ENCODE assay signal across 16 cellular contexts in genomic region chr13:110264685-110265275, GRCh38. TPM values are rescaled to one million over a fixed set of nuclear protein-coding genes. Genes with fewer than 3 reads are reported as not detected.
DNase-seq lines count a peak whose midpoint lies in the region; ATAC-seq and TF ChIP-seq lines count a peak whose summit lies in the region.
"Had no signal": no experiment of that assay in that cellular context is flagged by ENCODE, and none has a peak within 500 bp of the region (broad histone marks: within the 10 kb centered on the region; RNA-seq: fewer than 3 reads in every experiment).

No MANE protein-coding gene starts in this region.

- peaks cover 8% of the 10 kb centered on the region; the same call in 1 of the 2 replicates for H3K36me3 ChIP-seq in RWPE2 (ENCODE audit: low read depth)
- no peaks in the 10 kb centered on the region for H3K36me3 ChIP-seq in stomach smooth muscle (ENCODE audit: control insufficient read depth in 2 of 2, insufficient read depth in 2 of 2, low read length in 2 of 2)
- no peaks in the 10 kb centered on the region for H3K36me3 ChIP-seq in BE2C

- no peaks in the 10 kb centered on the region for H3K9me3 ChIP-seq in RWPE2 (ENCODE audit: severe bottlenecking)
- H3K9me3 ChIP-seq in stomach smooth muscle (ENCODE audit: control insufficient read depth in 2 of 2, low read length in 2 of 2): no peaks in the 10 kb centered on the region
- H3K9me3 ChIP-seq in BE2C: no peaks in the 10 kb centered on the region

- H3K4me1 Mint-ChIP-seq in endothelial cell (ENCODE audit: unreplicated experiment) (peaks cover 88% of the 10 kb centered on the region), nephron progenitor cell (peaks cover 47% of the 10 kb centered on the region)
- H3K4me1 Mint-ChIP-seq: naive B cell had no signal

- H3K4me3 Mint-ChIP-seq in endothelial cell (ENCODE audit: unreplicated experiment) (peak overlapping the region; percentile 42), nephron progenitor cell (no peak overlapping the region)
- H3K4me3 Mint-ChIP-seq: naive B cell; stimulated activated naive CD8-positive, alpha-beta T cell treated with anti-CD3 and anti-CD28 coated beads, Interleukin-15, Interleukin-2, amounts not matched to agents 100 ng/mL and 50 ng/mL, for 24 hours; T-helper 17 cell had no signal

- H3K27ac Mint-ChIP-seq in endothelial cell (ENCODE audit: unreplicated experiment) (peak overlapping the region; percentile 95), nephron progenitor cell (peak overlapping the region; percentile 44)
- H3K27ac Mint-ChIP-seq: naive B cell; stimulated activated naive CD8-positive, alpha-beta T cell treated with anti-CD3 and anti-CD28 coated beads, Interleukin-15, Interleukin-2, amounts not matched to agents 100 ng/mL and 50 ng/mL, for 24 hours; T-helper 17 cell had no signal

- peaks cover 10% of the 10 kb centered on the region for H3K4me1 ChIP-seq in RWPE2 (ENCODE audit: insufficient read depth, poor library complexity, severe bottlenecking)
- peaks cover 58% of the 10 kb centered on the region for H3K4me1 ChIP-seq in stomach smooth muscle (ENCODE audit: control insufficient read depth, insufficient read depth, low read length)
- no peaks in the 10 kb centered on the region; the same call in none of the 2 replicates for H3K4me1 ChIP-seq in BE2C

- TF ChIP-seq CTCF in RWPE2 (IDR thresholded peaks at IDR 0.05; ENCODE audit: poor library complexity, severe bottlenecking) (no peak), endothelial cell (IDR thresholded peaks at IDR 0.05; ENCODE audit: unreplicated experiment) (no peak), nephron progenitor cell (IDR thresholded peaks at IDR 0.05) (no peak), BE2C (IDR thresholded peaks at IDR 0.05; ENCODE audit: low read depth, low read length) (no peak)

- peak overlapping the region in 1 of 2 donors; percentile 24 for H3K9ac ChIP-seq in stomach smooth muscle (ENCODE audit: low read length in 2 of 2)

- peak overlapping the region; percentile 5 for H3K27ac ChIP-seq in RWPE2 (ENCODE audit: poor library complexity, severe bottlenecking)
- peak overlapping the region; percentile 2 for H3K27ac ChIP-seq in stomach smooth muscle (ENCODE audit: low read length)

- no peaks in the 10 kb centered on the region for H3K27me3 ChIP-seq in RWPE2 (ENCODE audit: insufficient read depth, poor library complexity, severe bottlenecking)
- H3K27me3 ChIP-seq in stomach smooth muscle (ENCODE audit: control insufficient read depth in 1 of 2, insufficient read depth in 2 of 2, low read length in 2 of 2): no peaks in the 10 kb centered on the region
- H3K27me3 ChIP-seq in BE2C: peaks cover 20% of the 10 kb centered on the region

- ATAC-seq in RWPE2 (ENCODE audit: low read depth) (no peak), HG03159 (IDR thresholded peaks at IDR 0.05; ENCODE audit: unreplicated experiment) (no peak)
- ATAC-seq: T-helper 17 cell had no signal

- no peak for DNase-seq in RWPE2 (ENCODE audit: low spot score)
- DNase-seq in endothelial cell (ENCODE audit: low spot score): no peak
- no peak for DNase-seq in nephron progenitor cell
- DNase-seq in NCI-H2196 (lab: John Stamatoyannopoulos, UW; ENCODE audit: unreplicated experiment): no peak
- no peak for DNase-seq in cerebellar cortex (ENCODE audit: low spot score)
- DNase-seq in BE2C: no peak
- DNase-seq: EL, naive B cell, NCI-H2029, NCI-H510A, SHP77, T-helper 17 cell had no signal

- H3K9me3 Mint-ChIP-seq in endothelial cell (ENCODE audit: unreplicated experiment) (no peaks in the 10 kb centered on the region), nephron progenitor cell (no peaks in the 10 kb centered on the region)
- H3K9me3 Mint-ChIP-seq: stimulated activated naive CD8-positive, alpha-beta T cell treated with anti-CD3 and anti-CD28 coated beads, Interleukin-15, Interleukin-2, amounts not matched to agents 100 ng/mL and 50 ng/mL, for 24 hours had no signal

- H3K36me3 Mint-ChIP-seq in endothelial cell (ENCODE audit: low read depth, unreplicated experiment) (peaks cover 43% of the 10 kb centered on the region), nephron progenitor cell (ENCODE audit: low read depth) (peaks cover 8% of the 10 kb centered on the region)
- H3K36me3 Mint-ChIP-seq: naive B cell had no signal

- H3K4me3 ChIP-seq in RWPE2 (ENCODE audit: severe bottlenecking) (no peak overlapping the region), stomach smooth muscle (ENCODE audit: low read length in 2 of 2) (no peak overlapping the region), BE2C (ENCODE audit: low read depth, low read length) (no peak overlapping the region)

- H3K27me3 Mint-ChIP-seq in endothelial cell (ENCODE audit: unreplicated experiment): peaks cover 3% of the 10 kb centered on the region
- H3K27me3 Mint-ChIP-seq in nephron progenitor cell (ENCODE audit: low read depth, poor library complexity): peaks cover 2% of the 10 kb centered on the region

RNA-seq across cellular contexts. Expression of gene COL4A1, which starts 42.2 kb away (rescaled TPM):
- 2,720 TPM for total RNA-seq in endothelial cell (ENCODE audit: unreplicated experiment)
- 4.1 TPM for polyA plus RNA-seq in BE2C (2012; ENCODE audit: insufficient read depth, insufficient read length, low read depth)
- total RNA-seq: activated CD8-positive, alpha-beta memory T cell treated with anti-CD3 and anti-CD28 coated beads for 36 hours had no signal

RNA-seq across cellular contexts. Expression of gene COL4A2, which starts 42.3 kb away (rescaled TPM):
- 1,556 TPM for total RNA-seq in endothelial cell (ENCODE audit: unreplicated experiment)
- polyA plus RNA-seq in BE2C (2012; ENCODE audit: insufficient read depth, insufficient read length, low read depth): 11.5 TPM
- total RNA-seq: activated CD8-positive, alpha-beta memory T cell treated with anti-CD3 and anti-CD28 coated beads for 36 hours had no signal
